Comparison of ENCODE assay signal across 8 cellular contexts in genomic region chr1:183580281-183580682, GRCh38. TPM values are rescaled to one million over a fixed set of nuclear protein-coding genes. Genes with fewer than 3 reads are reported as not detected.
DNase-seq lines count a peak whose midpoint lies in the region; ATAC-seq, FAIRE-seq and TF ChIP-seq lines count a peak whose summit lies in the region.

No MANE protein-coding gene starts in this region.

- peak overlapping the region; percentile 52 to 63 for H3K27ac Mint-ChIP-seq in stimulated activated naive CD8-positive, alpha-beta T cell treated with anti-CD3 and anti-CD28 coated beads, Interleukin-15, amount 100 ng/mL, for 72 hours

- H3K9me2 ChIP-seq in MM.1S (replicated peaks; ENCODE audit: insufficient read depth, low read length): no peaks in the 10 kb centered on the region

- no peaks in the 10 kb centered on the region for H3K9me3 Mint-ChIP-seq in stimulated activated naive CD8-positive, alpha-beta T cell treated with anti-CD3 and anti-CD28 coated beads, Interleukin-15, amount 100 ng/mL, for 72 hours

- TF ChIP-seq CTCF in A549 (IDR thresholded peaks at IDR 0.05) (peak; percentile 30; the same call in 2 of the 3 replicates), GM10248 (IDR thresholded peaks at IDR 0.05; ENCODE audit: control extremely low read depth, extremely low read depth, low read depth, missing control alignments) (peak; percentile 27), MM.1S (IDR thresholded peaks at IDR 0.05; ENCODE audit: low read length) (peak; percentile 25), heart right ventricle (IDR thresholded peaks at IDR 0.05) (peak in 6 of 9 donors; percentile 8 to 47 (median 22))

- intact Hi-C loops in heart right ventricle (cut with DNase I): no loop called here

- POLR2A ChIA-PET in A549 (lab: Yijun Ruan, JAX): interaction anchor here (0.7 to 1.0 kb wide), 2 partner anchors 54 to 112 kb away, joined by 3 to 10 read pairs; no protein-coding TSS in a partner anchor
- POLR2A ChIA-PET in GM10248 (lab: Yijun Ruan, JAX): no interaction called here

- no peaks in the 10 kb centered on the region for H3K9me3 ChIP-seq in A549
- no peaks in the 10 kb centered on the region for H3K9me3 ChIP-seq in MM.1S (replicated peaks; ENCODE audit: insufficient read depth, low read length)
- H3K9me3 ChIP-seq in heart right ventricle: no peaks in the 10 kb centered on the region

- H4K20me1 ChIP-seq in MM.1S (ENCODE audit: insufficient read depth, low read length): no peaks in the 10 kb centered on the region

- TF ChIP-seq EP300 in A549 (IDR thresholded peaks at IDR 0.05): no peak

- H3K79me2 ChIP-seq in MM.1S (ENCODE audit: low read length): no peaks in the 10 kb centered on the region

- H2AFZ ChIP-seq in MM.1S (ENCODE audit: low read length): no peak overlapping the region

- TF ChIP-seq POLR2A in A549 (IDR thresholded peaks at IDR 0.05; ENCODE audit: low read length): no peak

- FAIRE-seq in A549 (lab: Jason Lieb, UNC): no peak

- H3K4me3 Mint-ChIP-seq in stimulated activated naive CD8-positive, alpha-beta T cell treated with anti-CD3 and anti-CD28 coated beads, Interleukin-15, amount 100 ng/mL, for 72 hours: peak overlapping the region; percentile 47 to 77

- DNase-seq in A549 (ENCODE audit: low read depth in 1 of 2, low spot score in 1 of 2) (peak; percentile 71 to 86), GM10248 (ENCODE audit: extremely low spot score) (peak; percentile 49), MM.1S (peak; percentile 16), SKM-1 treated with dmso at 0.1 percent for 144 hours (lab: John Stamatoyannopoulos, UW; ENCODE audit: unreplicated experiment) (peak; percentile 100), heart right ventricle (peak in 1 of 2 donors; percentile 30)
- no peak for DNase-seq in stimulated activated naive CD8-positive, alpha-beta T cell treated with anti-CD3 and anti-CD28 coated beads, Interleukin-15, amount 100 ng/mL, for 72 hours
- no peak for DNase-seq in central memory CD4-positive, alpha-beta T cell
- DNase-seq in activated CD4-positive, alpha-beta T cell treated with anti-CD3 and anti-CD28 coated beads for 1 hour: no peak

- H3K4me3 ChIP-seq in A549 (no peak overlapping the region), MM.1S (ENCODE audit: low read length) (no peak overlapping the region), heart right ventricle (no peak overlapping the region)

- peak; percentile 49 to 65 for TF ChIP-seq RAD21 in A549 (conservative IDR thresholded peaks at IDR 0.05 in 1 of 2, IDR thresholded peaks at IDR 0.05 in 1 of 2)

- H3K27me3 ChIP-seq in MM.1S (replicated peaks; ENCODE audit: insufficient read depth, low read length) (no peaks in the 10 kb centered on the region), heart right ventricle (no peaks in the 10 kb centered on the region)

- 57% methylated on average over 8 of the region's 8 CpGs for WGBS in A549 (ENCODE audit: missing lambda C conversion rate)
- 38 to 49% methylated on average over 8 of the region's 8 CpGs for WGBS in heart right ventricle, 2 donors

- no peaks in the 10 kb centered on the region for H3K36me3 ChIP-seq in MM.1S (replicated peaks; ENCODE audit: insufficient read depth, low read length)
- peaks cover 0 to 57% (median 0%) of the 10 kb centered on the region in 9 donors for H3K36me3 ChIP-seq in heart right ventricle

- peak; percentile 88 to 92 for ATAC-seq in A549
- peak; percentile 29 to 71 (median 50) for ATAC-seq in heart right ventricle
- ATAC-seq in stimulated activated naive CD8-positive, alpha-beta T cell treated with anti-CD3 and anti-CD28 coated beads, Interleukin-15, amount 100 ng/mL, for 72 hours: peak; percentile 81

- no peak overlapping the region; a peak in 1 of 6 replicates for H3K27ac ChIP-seq in A549
- no peak overlapping the region for H3K27ac ChIP-seq in MM.1S (ENCODE audit: low read length)
- peak overlapping the region in 6 of 10 donors; percentile 13 to 84 (median 58) for H3K27ac ChIP-seq in heart right ventricle

- H3K9ac ChIP-seq in MM.1S (ENCODE audit: low read length): no peak overlapping the region

- H3K4me2 ChIP-seq in A549: no peak overlapping the region
- H3K4me2 ChIP-seq in MM.1S (ENCODE audit: low read depth, low read length): no peak overlapping the region

- CTCF ChIA-PET in A549 (lab: Yijun Ruan, JAX): interaction anchor here (0.6 to 2.3 kb wide), 13 partner anchors 9 to 618 kb away, joined by 3 to 12 read pairs (median 3); partner anchors contain the start of gene NCF2
- CTCF ChIA-PET in GM10248 (lab: Yijun Ruan, JAX): interaction anchor here (0.6 to 4.9 kb wide), 14 partner anchors 10 to 105 kb away, joined by 3 to 26 read pairs (median 5); partner anchors contain the start of gene NCF2

- peaks cover 11% of the 10 kb centered on the region for H3K27me3 Mint-ChIP-seq in stimulated activated naive CD8-positive, alpha-beta T cell treated with anti-CD3 and anti-CD28 coated beads, Interleukin-15, amount 100 ng/mL, for 72 hours

- peaks cover 27% of the 10 kb centered on the region for H3K4me1 Mint-ChIP-seq in stimulated activated naive CD8-positive, alpha-beta T cell treated with anti-CD3 and anti-CD28 coated beads, Interleukin-15, amount 100 ng/mL, for 72 hours

- H3K4me1 ChIP-seq in A549 (no peaks in the 10 kb centered on the region), MM.1S (ENCODE audit: low read length) (no peaks in the 10 kb centered on the region), heart right ventricle (peaks cover 2 to 89% (median 16%) of the 10 kb centered on the region in 9 donors)

- H3F3A ChIP-seq in MM.1S (ENCODE audit: insufficient read depth, low read length): no peaks in the 10 kb centered on the region

TF ChIP-seq in A549, 52 proteins besides CTCF, POLR2A, EP300 and RAD21:
- no peak for TF ChIP-seq HEYL (CRISPR knock-in tag; IDR thresholded peaks at IDR 0.05)
- TF ChIP-seq SMC3 (IDR thresholded peaks at IDR 0.05): peak; percentile 56
- no peak for TF ChIP-seq CHD4 (IDR thresholded peaks at IDR 0.05; ENCODE audit: borderline replicate concordance)
- TF ChIP-seq MAFK (IDR thresholded peaks at IDR 0.05; ENCODE audit: partially characterized antibody): peak; percentile 41

RNA-seq across cellular contexts. Expression of gene NCF2, which starts 10.0 kb away (rescaled TPM):
- 4.5 and 5.5 TPM in 2 replicates for polyA plus RNA-seq in A549 (2011; rRNA removed)
- 5.2 and 5.9 TPM in 2 replicates for polyA plus RNA-seq in A549 (2012; cell fraction: cytosol; rRNA removed)
- polyA plus RNA-seq in A549 (2012; cell fraction: nucleus; rRNA removed): 4.7 and 7.4 TPM in 2 replicates
- polyA plus RNA-seq in A549 (2017; fragmentation: RNase III; extraction: RNeasy Plus Mini Kit Qiagen cat#74134 plus additional on column Dnase treatment): 4.6 to 6.2 TPM (median 4.9 TPM) in 3 replicates
- 2.7 and 3.6 TPM in 2 replicates for polyA minus RNA-seq in A549 (2011; rRNA and poly(A)+ RNA removed)
- 10 to 100 TPM in 1 of 10 donors, 1 to 10 TPM in 9; 2.2 to 29.7 (median 5.0) TPM for total RNA-seq in heart right ventricle
- polyA plus RNA-seq in heart right ventricle: 1 to 10 TPM; 1.8 to 2.5 TPM

RNA-seq across cellular contexts. Expression of gene ARPC5, which starts 55.3 kb away (rescaled TPM):
- polyA plus RNA-seq in A549 (2011; rRNA removed) (147 and 189 TPM in 2 replicates), A549 (2017; fragmentation: RNase III; extraction: RNeasy Plus Mini Kit Qiagen cat#74134 plus additional on column Dnase treatment) (180 to 207 TPM (median 198 TPM) in 3 replicates), heart right ventricle (10 to 100 TPM; 42.4 to 57.8 TPM)
- 37.2 and 44.0 TPM in 2 replicates for polyA plus RNA-seq in A549 (2012; cell fraction: cytosol; rRNA removed)
- polyA plus RNA-seq in A549 (2012; cell fraction: nucleus; rRNA removed): 9.9 and 21.1 TPM in 2 replicates
- 52.7 and 59.0 TPM in 2 replicates for polyA minus RNA-seq in A549 (2011; rRNA and poly(A)+ RNA removed)
- total RNA-seq in heart right ventricle: 10 to 100 TPM; 23.8 to 60.2 (median 28.1) TPM

Comparison
In these comparisons a context has a peak if more than half of its experiments do, and no peak if none do; other contexts are left out.
1. DNase-seq: peak in A549 (2 of 2), GM10248 (single experiment), MM.1S (single experiment) and SKM-1 treated with dmso at 0.1 percent for 144 hours (single experiment); none in stimulated activated naive CD8-positive, alpha-beta T cell treated with anti-CD3 and anti-CD28 coated beads, Interleukin-15, amount 100 ng/mL, for 72 hours (0 of 2), central memory CD4-positive, alpha-beta T cell (single experiment) and activated CD4-positive, alpha-beta T cell treated with anti-CD3 and anti-CD28 coated beads for 1 hour (single experiment).
2. H3K27ac ChIP-seq: peak in heart right ventricle (6 of 10); none in A549 (0 of 2) and MM.1S (single experiment).
3. Peak in every context shown above with its lines, with median percentiles within 50 percentile points of each other: ATAC-seq and CTCF ChIP-seq.